In genomic region chr19:41298327-41298964, GRCh38 we compare ENCODE assay signal across 8 cellular contexts. TPM values are rescaled to one million over a fixed set of nuclear protein-coding genes. Genes with fewer than 3 reads are reported as not detected.
DNase-seq lines count a peak whose midpoint lies in the region; ATAC-seq and TF ChIP-seq lines count a peak whose summit lies in the region.

No MANE protein-coding gene starts in this region.

- in situ Hi-C loops in HAP-1 (cut with MboI; ENCODE audit: low sequenced_read_pairs): no loop called here

- intact Hi-C loops in cardiac septum (cut with DNase I) (loop anchor here (2.0 kb wide), 1 partner anchor 34 kb away; the partner anchor contains the start of gene HNRNPUL1), sciatic nerve (cut with DNase I) (no loop called here), PC-9 (cut with micrococcal nuclease; ENCODE audit: unreplicated experiment) (no loop called here)

- no TSS peak for BruUV-seq in PC-9 (replicated peaks; lab: Mats Ljungman, UMichigan)

- H3K36me3 ChIP-seq in HAP-1 (replicated peaks): peaks cover 100% of the 10 kb centered on the region
- peaks cover 38% of the 10 kb centered on the region for H3K36me3 ChIP-seq in PC-9 (ENCODE audit: low read depth)

- H3K27ac Mint-ChIP-seq in activated naive CD4-positive, alpha-beta T cell treated with anti-CD3 and anti-CD28 coated beads, Interleukin-2, amount 10 ng/mL, durations not matched to agents 7 days and 5 days: peak overlapping the region; percentile 64

- peaks cover 15% of the 10 kb centered on the region for H4K20me1 ChIP-seq in PC-9 (ENCODE audit: insufficient read depth)

- peaks cover 76% of the 10 kb centered on the region for H3K4me1 Mint-ChIP-seq in activated naive CD4-positive, alpha-beta T cell treated with anti-CD3 and anti-CD28 coated beads, Interleukin-2, amount 10 ng/mL, durations not matched to agents 7 days and 5 days

- no peak for TF ChIP-seq CTCF in PC-9 (conservative IDR thresholded peaks at IDR 0.05)

- H3K27me3 ChIP-seq in HAP-1 (ENCODE audit: low read depth): no peaks in the 10 kb centered on the region
- no peaks in the 10 kb centered on the region for H3K27me3 ChIP-seq in PC-9 (ENCODE audit: insufficient read depth, low read depth)

- no peaks in the 10 kb centered on the region for H3K79me2 ChIP-seq in PC-9 (ENCODE audit: low read depth)

- H3K4me3 ChIP-seq in HAP-1: no peak overlapping the region
- H3K4me3 ChIP-seq in PC-9: no peak overlapping the region

- H3K4me1 ChIP-seq in HAP-1 (no peaks in the 10 kb centered on the region), PC-9 (replicated peaks; ENCODE audit: insufficient read depth) (no peaks in the 10 kb centered on the region)

- peak; percentile 93 for ATAC-seq in sciatic nerve
- ATAC-seq in HG02970 (IDR thresholded peaks at IDR 0.05; ENCODE audit: low FRiP score, unreplicated experiment): no peak

- CTCF ChIA-PET in activated naive CD4-positive, alpha-beta T cell treated with anti-CD3 and anti-CD28 coated beads, Interleukin-2, amount 10 ng/mL, durations not matched to agents 7 days and 5 days (lab: Charles Lee): interaction anchor here (1.1 to 2.9 kb wide), 3 partner anchors 11 to 95 kb away, joined by 4 to 20 read pairs (median 4); partner anchors contain the start of gene CCDC97
- CTCF ChIA-PET in PC-9 (lab: Charles Lee): interaction anchor here (0.6 kb wide), 1 partner anchor 57 kb away, joined by 9 read pairs; no protein-coding TSS in a partner anchor

- no peak overlapping the region for H2AFZ ChIP-seq in PC-9

- no peak overlapping the region for H3K27ac ChIP-seq in PC-9

- H3K9me3 ChIP-seq in HAP-1 (no peaks in the 10 kb centered on the region), PC-9 (ENCODE audit: insufficient read depth, low read depth) (no peaks in the 10 kb centered on the region)

- no peaks in the 10 kb centered on the region for H3K9me2 ChIP-seq in PC-9 (ENCODE audit: insufficient read depth)

- H3F3A ChIP-seq in PC-9 (ENCODE audit: insufficient read depth, low read depth): peaks cover 18% of the 10 kb centered on the region; the same call in 1 of the 2 replicates

- no peaks in the 10 kb centered on the region for H3K9me3 Mint-ChIP-seq in activated naive CD4-positive, alpha-beta T cell treated with anti-CD3 and anti-CD28 coated beads, Interleukin-2, amount 10 ng/mL, durations not matched to agents 7 days and 5 days

- H3K4me3 Mint-ChIP-seq in activated naive CD4-positive, alpha-beta T cell treated with anti-CD3 and anti-CD28 coated beads, Interleukin-2, amount 10 ng/mL, durations not matched to agents 7 days and 5 days: no peak overlapping the region

- no peak overlapping the region for H3K4me2 ChIP-seq in PC-9

- DNase-seq in ELF-1 (ENCODE audit: low read depth, low spot score) (peak; percentile 48), HK-2 (ENCODE audit: unreplicated experiment) (peak; percentile 65), cardiac septum (ENCODE audit: low spot score) (peak; percentile 86), sciatic nerve (ENCODE audit: low spot score) (peak; percentile 77), HAP-1 (ENCODE audit: low spot score in 2 of 2) (no peak), PC-9 (no peak)
- no peak for DNase-seq in activated naive CD4-positive, alpha-beta T cell treated with anti-CD3 and anti-CD28 coated beads, Interleukin-2, amount 10 ng/mL, durations not matched to agents 7 days and 5 days

- H3K36me3 Mint-ChIP-seq in activated naive CD4-positive, alpha-beta T cell treated with anti-CD3 and anti-CD28 coated beads, Interleukin-2, amount 10 ng/mL, durations not matched to agents 7 days and 5 days: peaks cover 87% of the 10 kb centered on the region

- H3K27me3 Mint-ChIP-seq in activated naive CD4-positive, alpha-beta T cell treated with anti-CD3 and anti-CD28 coated beads, Interleukin-2, amount 10 ng/mL, durations not matched to agents 7 days and 5 days: no peaks in the 10 kb centered on the region

- POLR2A ChIA-PET in PC-9 (lab: Charles Lee; ENCODE audit: unreplicated experiment): no interaction called here

RNA-seq across cellular contexts. Expression of gene CCDC97, which starts 11.5 kb away (rescaled TPM):
- total RNA-seq in cardiac septum: 17.0 TPM
- total RNA-seq in sciatic nerve: 29.8 TPM
- total RNA-seq in PC-9 (2021): 24.1 and 26.4 TPM in 2 replicates

RNA-seq across cellular contexts. Expression of gene HNRNPUL1, which starts 34.3 kb away (rescaled TPM):
- total RNA-seq in cardiac septum (109 TPM), sciatic nerve (161 TPM), PC-9 (2021) (248 and 266 TPM in 2 replicates)

RNA-seq across cellular contexts. Expression of gene TGFB1, which starts 55.3 kb away (rescaled TPM):
- 26.4 TPM for total RNA-seq in cardiac septum
- total RNA-seq in sciatic nerve: 33.7 TPM
- total RNA-seq in PC-9 (2021): 67.9 and 74.9 TPM in 2 replicates

Comparison
In these comparisons a context has a peak if more than half of its experiments do, and no peak if none do; other contexts are left out.
1. DNase-seq: peak in ELF-1 (single experiment), HK-2 (single experiment), cardiac septum (single experiment) and sciatic nerve (single experiment); none in activated naive CD4-positive, alpha-beta T cell treated with anti-CD3 and anti-CD28 coated beads, Interleukin-2, amount 10 ng/mL, durations not matched to agents 7 days and 5 days (single experiment), HAP-1 (0 of 2) and PC-9 (0 of 2).